In genomic region chr19:3555653-3556422, GRCh38 we compare ENCODE assay signal across 1 cellular context.
TF ChIP-seq lines count a peak whose summit lies in the region.

No MANE protein-coding gene starts in this region.

TF ChIP-seq in H1, 55 proteins besides CTCF, POLR2A, EP300 and RAD21:
- no peak for TF ChIP-seq EGR1 (IDR thresholded peaks at IDR 0.05; ENCODE audit: borderline replicate concordance, low read depth, low read length)
- no peak for TF ChIP-seq RXRA (IDR thresholded peaks at IDR 0.05; ENCODE audit: insufficient read depth, low read depth, low read length)
- no peak for TF ChIP-seq PHF8 (conservative IDR thresholded peaks at IDR 0.05; ENCODE audit: low read depth, low read length)
- no peak for TF ChIP-seq SIN3A (conservative IDR thresholded peaks at IDR 0.05 in 1 of 2, IDR thresholded peaks at IDR 0.05 in 1 of 2; ENCODE audit: low read depth in 1 of 2, low read length in 2 of 2)
- TF ChIP-seq CTBP2 (IDR thresholded peaks at IDR 0.05; ENCODE audit: borderline replicate concordance, insufficient read depth, insufficient read length, low read length), result no peak
- no peak for TF ChIP-seq ATF3 (IDR thresholded peaks at IDR 0.05; ENCODE audit: insufficient read depth, low read depth, low read length)
- no peak for TF ChIP-seq HDAC2 (IDR thresholded peaks at IDR 0.05; ENCODE audit: borderline replicate concordance in 1 of 2, low read depth in 2 of 2, low read length in 2 of 2)
- TF ChIP-seq CEBPB (IDR thresholded peaks at IDR 0.05; ENCODE audit: low read depth, low read length), result no peak
- no peak for TF ChIP-seq CHD2 (IDR thresholded peaks at IDR 0.05; ENCODE audit: low read length)
- TF ChIP-seq BCL11A (IDR thresholded peaks at IDR 0.05; ENCODE audit: low read depth in 2 of 2, low read length in 2 of 2), result no peak
- TF ChIP-seq MAFK (IDR thresholded peaks at IDR 0.05; ENCODE audit: low read depth, low read length), result no peak
- no peak for TF ChIP-seq GABPA (IDR thresholded peaks at IDR 0.05; ENCODE audit: borderline replicate concordance, insufficient read depth, low read length)
- TF ChIP-seq SUZ12 (IDR thresholded peaks at IDR 0.05; ENCODE audit: low read length), result no peak
- TF ChIP-seq BACH1 (IDR thresholded peaks at IDR 0.05; ENCODE audit: low read length), result no peak
- no peak for TF ChIP-seq RNF2 (IDR thresholded peaks at IDR 0.05; ENCODE audit: borderline replicate concordance, low read depth, low read length, missing control alignments, poor library complexity, severe bottlenecking)
- TF ChIP-seq TCF12 (IDR thresholded peaks at IDR 0.05; ENCODE audit: low read depth, low read length), result no peak
- no peak for TF ChIP-seq GTF2F1 (IDR thresholded peaks at IDR 0.05; ENCODE audit: borderline replicate concordance, low read depth, low read length)
- no peak for TF ChIP-seq SIRT6 (IDR thresholded peaks at IDR 0.05; ENCODE audit: low read length)
- no peak for TF ChIP-seq ATF2 (IDR thresholded peaks at IDR 0.05; ENCODE audit: low read length)
